ENCODE assay signal across 8 cellular contexts in genomic region chr3:37993067-37993809, GRCh38. TPM values are rescaled to one million over a fixed set of nuclear protein-coding genes. Genes with fewer than 3 reads are reported as not detected.
DNase-seq lines count a peak whose midpoint lies in the region; ATAC-seq and TF ChIP-seq lines count a peak whose summit lies in the region.

No MANE protein-coding gene starts in this region.

- no peaks in the 10 kb centered on the region for H3K9me3 Mint-ChIP-seq in IgD-negative memory B cell
- peaks cover 0 to 2% (median 0%) of the 10 kb centered on the region in 7 donors for H3K9me3 Mint-ChIP-seq in naive B cell

- H3K27me3 Mint-ChIP-seq in IgD-negative memory B cell (no peaks in the 10 kb centered on the region), naive B cell (peaks cover 0 to 6% (median 0%) of the 10 kb centered on the region in 3 donors)

- intact Hi-C loops in colonic mucosa (cut with DNase I), result no loop called here

- peaks cover 24 to 33% (median 29%) of the 10 kb centered on the region in 3 donors for H3K4me1 Mint-ChIP-seq in IgD-negative memory B cell
- peaks cover 41 to 52% (median 44%) of the 10 kb centered on the region in 3 donors for H3K4me1 Mint-ChIP-seq in naive B cell

- H3K4me1 ChIP-seq in colonic mucosa, result peaks cover 14% of the 10 kb centered on the region

- ATAC-seq in naive B cell (ENCODE audit: low read depth in 2 of 2), result no peak
- ATAC-seq in HG03520 (IDR thresholded peaks at IDR 0.05; ENCODE audit: unreplicated experiment), result no peak

- H3K27ac Mint-ChIP-seq in IgD-negative memory B cell (peak overlapping the region; percentile 46 to 98 (median 85)), naive B cell (peak overlapping the region; percentile 85 to 96 (median 94))

- H3K36me3 Mint-ChIP-seq in IgD-negative memory B cell, result peaks cover 5% of the 10 kb centered on the region
- peaks cover 8 to 10% of the 10 kb centered on the region in 2 donors for H3K36me3 Mint-ChIP-seq in naive B cell

- H3K9me3 ChIP-seq in colonic mucosa, result no peaks in the 10 kb centered on the region

- H3K9ac ChIP-seq in colonic mucosa (ENCODE audit: low read depth in 2 of 2, low read length in 2 of 2), result peak overlapping the region; percentile 77 to 98

- H3K36me3 ChIP-seq in colonic mucosa, result no peaks in the 10 kb centered on the region

- TF ChIP-seq CTCF in AG09309 (IDR thresholded peaks at IDR 0.05; ENCODE audit: control insufficient read depth, insufficient read depth, low read depth, low read length, missing control alignments) (no peak), colonic mucosa (IDR thresholded peaks at IDR 0.05) (no peak)

- H3K4me3 Mint-ChIP-seq in IgD-negative memory B cell (peak overlapping the region; percentile 95 to 99 (median 96)), naive B cell (peak overlapping the region; percentile 92 to 97 (median 96))

- H3K27me3 ChIP-seq in colonic mucosa, result no peaks in the 10 kb centered on the region

- peak overlapping the region; percentile 85 for H3K4me3 ChIP-seq in AG09309 (ENCODE audit: control insufficient read depth, low read depth, low read length)
- peak overlapping the region; percentile 42 for H3K4me3 ChIP-seq in colonic mucosa

- H3K27ac ChIP-seq in colonic mucosa, result peak overlapping the region; percentile 85

- DNase-seq in AG09309 (ENCODE audit: low read depth) (no peak), colonic mucosa (no peak), naive B cell (no peak), kidney glomerular epithelial cell (lab: John Stamatoyannopoulos, UW) (no peak), NCI-H748 treated with DMSO at 0.1 percent for 48 hours (lab: John Stamatoyannopoulos, UW) (no peak), SKM-1 treated with dmso at 0.1 percent for 144 hours (lab: John Stamatoyannopoulos, UW; ENCODE audit: unreplicated experiment) (no peak)

RNA-seq across cellular contexts. Expression of gene VILL, which starts 2.7 kb away (rescaled TPM):
- 14.9 TPM for polyA plus RNA-seq in IgD-negative memory B cell
- 100 to 1,000 TPM; 155 to 166 TPM for total RNA-seq in colonic mucosa
- polyA plus RNA-seq in naive B cell (ENCODE audit: low read depth in 6 of 6), result 10 to 100 TPM in 4 of 6 donors, 1 to 10 TPM in 2; 8.4 to 17.8 (median 11.8) TPM

RNA-seq across cellular contexts. Expression of gene PLCD1, which starts 36.2 kb away (rescaled TPM):
- 4.6 TPM for polyA plus RNA-seq in IgD-negative memory B cell
- 10 to 100 TPM; 46.8 to 70.0 TPM for total RNA-seq in colonic mucosa
- polyA plus RNA-seq in naive B cell (ENCODE audit: low read depth in 6 of 6), result 1 to 10 TPM in 5 of 6 donors, not detected in 1; 1.9 to 4.1 (median 2.6) TPM

RNA-seq across cellular contexts. Expression of gene DLEC1, which starts 45.8 kb away (rescaled TPM):
- polyA plus RNA-seq in IgD-negative memory B cell (0.28 TPM), naive B cell (ENCODE audit: low read depth in 6 of 6) (under 1 TPM in 4 of 6 donors, not detected in 2; 0.09 to 0.50 (median 0.30) TPM)
- under 1 TPM; 0.52 to 0.56 TPM for total RNA-seq in colonic mucosa
